8 cellular contexts compared by ENCODE assay signal in the genomic region with DNA sequence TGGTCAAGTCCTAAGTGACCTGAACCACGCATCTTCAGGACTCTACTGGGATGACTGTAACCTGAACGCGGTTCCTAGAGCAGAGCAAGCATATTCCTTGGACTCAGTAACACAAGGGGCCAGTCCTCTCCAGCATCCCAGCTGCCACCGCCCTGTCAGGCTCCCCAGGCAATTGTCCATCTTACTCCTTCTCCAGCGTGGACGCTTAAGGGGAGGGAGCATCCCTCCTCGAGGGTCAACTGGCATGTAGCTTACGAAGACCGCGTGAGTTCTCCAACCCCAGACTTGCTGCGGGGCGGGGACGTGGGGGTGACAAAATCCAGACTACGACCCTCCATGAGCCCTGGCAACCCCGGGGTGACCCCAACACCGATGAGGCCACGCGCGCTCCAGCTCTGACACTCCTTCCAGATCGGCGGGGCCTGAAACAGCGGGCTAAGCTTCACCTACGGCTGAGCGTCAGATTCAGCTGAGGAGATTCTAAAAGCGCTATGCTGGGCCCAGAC. TPM values are rescaled to one million over a fixed set of nuclear protein-coding genes. Genes with fewer than 3 reads are reported as not detected.
DNase-seq lines count a peak whose midpoint lies in the region; ATAC-seq and TF ChIP-seq lines count a peak whose summit lies in the region.

No MANE protein-coding gene starts in this region.

- H3K36me3 Mint-ChIP-seq in CD14-positive monocyte: peaks cover 2 to 10% of the 10 kb centered on the region in 2 donors
- H3K36me3 Mint-ChIP-seq in activated T-helper 2 cell treated with anti-CD3 and anti-CD28 coated beads, Interferon-gamma antibody, Interleukin-2, Interleukin-4, amounts not matched to agents 10 μg/mL and 5 μg/mL and 100 μg/mL, durations not matched to agents 14 hours and 24 hours and 36 hours (ENCODE audit: low read depth): peaks cover 35% of the 10 kb centered on the region

- H3K27me3 Mint-ChIP-seq in CD14-positive monocyte (ENCODE audit: low read depth in 3 of 3): peaks cover 0 to 2% (median 0%) of the 10 kb centered on the region in 3 donors
- H3K27me3 Mint-ChIP-seq in activated T-helper 2 cell treated with anti-CD3 and anti-CD28 coated beads, Interferon-gamma antibody, Interleukin-2, Interleukin-4, amounts not matched to agents 10 μg/mL and 5 μg/mL and 100 μg/mL, durations not matched to agents 14 hours and 24 hours and 36 hours (ENCODE audit: low read depth): no peaks in the 10 kb centered on the region

- H3K27ac Mint-ChIP-seq in CD14-positive monocyte: peak overlapping the region; percentile 10 to 95 (median 91)
- peak overlapping the region; percentile 92 for H3K27ac Mint-ChIP-seq in activated T-helper 2 cell treated with anti-CD3 and anti-CD28 coated beads, Interferon-gamma antibody, Interleukin-2, Interleukin-4, amounts not matched to agents 10 μg/mL and 5 μg/mL and 100 μg/mL, durations not matched to agents 14 hours and 24 hours and 36 hours

- H3K9me3 Mint-ChIP-seq in CD14-positive monocyte: peaks cover 0 to 7% (median 0%) of the 10 kb centered on the region in 7 donors
- no peaks in the 10 kb centered on the region for H3K9me3 Mint-ChIP-seq in activated T-helper 2 cell treated with anti-CD3 and anti-CD28 coated beads, Interferon-gamma antibody, Interleukin-2, Interleukin-4, amounts not matched to agents 10 μg/mL and 5 μg/mL and 100 μg/mL, durations not matched to agents 14 hours and 24 hours and 36 hours

- peak overlapping the region; percentile 99 for H3K4me3 Mint-ChIP-seq in CD14-positive monocyte
- H3K4me3 Mint-ChIP-seq in activated T-helper 2 cell treated with anti-CD3 and anti-CD28 coated beads, Interferon-gamma antibody, Interleukin-2, Interleukin-4, amounts not matched to agents 10 μg/mL and 5 μg/mL and 100 μg/mL, durations not matched to agents 14 hours and 24 hours and 36 hours (ENCODE audit: low read depth): peak overlapping the region; percentile 86

- ATAC-seq in GM19372 (IDR thresholded peaks at IDR 0.05; ENCODE audit: low read depth, unreplicated experiment) (peak; percentile 21), GM19455 (IDR thresholded peaks at IDR 0.05; ENCODE audit: unreplicated experiment) (no peak)

- no peaks in the 10 kb centered on the region for H3K9me2 ChIP-seq in Loucy (replicated peaks; ENCODE audit: low read depth, low read length)

- intact Hi-C loops in CD14-positive monocyte (cut with micrococcal nuclease): loop anchor here in 1 of 2 donors (10.0 kb wide), 1 partner anchor 708 kb away; no protein-coding TSS in a partner anchor
- intact Hi-C loops in activated T-helper 2 cell treated with anti-CD3 and anti-CD28 coated beads, Interferon-gamma antibody, Interleukin-2, Interleukin-4, amounts not matched to agents 10 μg/mL and 5 μg/mL and 100 μg/mL, durations not matched to agents 14 hours and 24 hours and 36 hours (cut with micrococcal nuclease): loop anchor here (5.0 kb wide), 1 partner anchor 80 kb away; the partner anchor contains the start of gene AKAP5
- intact Hi-C loops in left ventricle myocardium inferior (cut with micrococcal nuclease): no loop called here

- TF ChIP-seq CTCF in CD14-positive monocyte (IDR thresholded peaks at IDR 0.05) (no peak), Loucy (conservative IDR thresholded peaks at IDR 0.05; ENCODE audit: low read length) (no peak), left ventricle myocardium inferior (IDR thresholded peaks at IDR 0.05; ENCODE audit: borderline replicate concordance) (no peak), retinal pigment epithelial cell (conservative IDR thresholded peaks at IDR 0.05; ENCODE audit: low read depth, low read length) (no peak)

- H3K9me3 ChIP-seq in Loucy (ENCODE audit: insufficient read depth, low read depth, low read length) (no peaks in the 10 kb centered on the region), left ventricle myocardium inferior (replicated peaks) (no peaks in the 10 kb centered on the region)

- peak overlapping the region; percentile 98 for H3K9ac ChIP-seq in Loucy (ENCODE audit: low read depth, low read length, poor library complexity, severe bottlenecking)

- H3K4me1 ChIP-seq in Loucy (ENCODE audit: insufficient read depth, low read length, poor library complexity, severe bottlenecking) (peaks cover 37% of the 10 kb centered on the region), left ventricle myocardium inferior (peaks cover 25% of the 10 kb centered on the region)

- H3K27ac ChIP-seq in left ventricle myocardium inferior (replicated peaks): peak overlapping the region; percentile 81

- H3K27me3 ChIP-seq in Loucy (ENCODE audit: insufficient read depth, low read length, poor library complexity, severe bottlenecking) (no peaks in the 10 kb centered on the region), left ventricle myocardium inferior (ENCODE audit: low read depth) (no peaks in the 10 kb centered on the region)

- H3K4me2 ChIP-seq in Loucy (ENCODE audit: low read depth, low read length, poor library complexity, severe bottlenecking): peak overlapping the region; percentile 96

- peaks cover 56% of the 10 kb centered on the region for H3K79me2 ChIP-seq in Loucy (ENCODE audit: insufficient read depth, low read length)

- no peaks in the 10 kb centered on the region for H3F3A ChIP-seq in Loucy (ENCODE audit: low read depth)

- peaks cover 10% of the 10 kb centered on the region for H4K20me1 ChIP-seq in Loucy (ENCODE audit: insufficient read depth, low read length, poor library complexity, severe bottlenecking)

- peak overlapping the region; percentile 89 for H2AFZ ChIP-seq in Loucy (ENCODE audit: low read length)

- H3K4me1 Mint-ChIP-seq in CD14-positive monocyte: peaks cover 29% of the 10 kb centered on the region
- peaks cover 28% of the 10 kb centered on the region for H3K4me1 Mint-ChIP-seq in activated T-helper 2 cell treated with anti-CD3 and anti-CD28 coated beads, Interferon-gamma antibody, Interleukin-2, Interleukin-4, amounts not matched to agents 10 μg/mL and 5 μg/mL and 100 μg/mL, durations not matched to agents 14 hours and 24 hours and 36 hours (ENCODE audit: low read depth)

- H3K4me3 ChIP-seq in Loucy (ENCODE audit: low read length, poor library complexity, severe bottlenecking): peak overlapping the region; percentile 96
- H3K4me3 ChIP-seq in left ventricle myocardium inferior: peak overlapping the region; percentile 88
- H3K4me3 ChIP-seq in retinal pigment epithelial cell (ENCODE audit: low read length): peak overlapping the region; percentile 71

- H3K36me3 ChIP-seq in Loucy (ENCODE audit: insufficient read depth, low read length): no peaks in the 10 kb centered on the region
- H3K36me3 ChIP-seq in left ventricle myocardium inferior: peaks cover 13% of the 10 kb centered on the region

- DNase-seq in CD14-positive monocyte (ENCODE audit: low spot score) (no peak), left ventricle myocardium inferior (no peak), retinal pigment epithelial cell (ENCODE audit: low read depth) (no peak), dedifferentiated amniotic fluid mesenchymal stem cell (ENCODE audit: extremely low spot score) (no peak)
- no peak for DNase-seq in activated T-helper 2 cell treated with anti-CD3 and anti-CD28 coated beads, Interferon-gamma antibody, Interleukin-2, Interleukin-4, amounts not matched to agents 10 μg/mL and 5 μg/mL and 100 μg/mL, durations not matched to agents 14 hours and 24 hours and 36 hours (ENCODE audit: low spot score)

RNA-seq across cellular contexts. Expression of gene MTHFD1, which starts 0.9 kb away (rescaled TPM):
- 10 to 100 TPM; 14.3 to 21.3 TPM for polyA plus RNA-seq in CD14-positive monocyte
- 291 and 309 TPM in 2 replicates for total RNA-seq in activated T-helper 2 cell treated with anti-CD3 and anti-CD28 coated beads, Interferon-gamma antibody, Interleukin-2, Interleukin-4, amounts not matched to agents 10 μg/mL and 5 μg/mL and 100 μg/mL, durations not matched to agents 14 hours and 24 hours and 36 hours
- 64.9 TPM for total RNA-seq in left ventricle myocardium inferior
